ENCODE assay signal across 32 cellular contexts in the genomic region with DNA sequence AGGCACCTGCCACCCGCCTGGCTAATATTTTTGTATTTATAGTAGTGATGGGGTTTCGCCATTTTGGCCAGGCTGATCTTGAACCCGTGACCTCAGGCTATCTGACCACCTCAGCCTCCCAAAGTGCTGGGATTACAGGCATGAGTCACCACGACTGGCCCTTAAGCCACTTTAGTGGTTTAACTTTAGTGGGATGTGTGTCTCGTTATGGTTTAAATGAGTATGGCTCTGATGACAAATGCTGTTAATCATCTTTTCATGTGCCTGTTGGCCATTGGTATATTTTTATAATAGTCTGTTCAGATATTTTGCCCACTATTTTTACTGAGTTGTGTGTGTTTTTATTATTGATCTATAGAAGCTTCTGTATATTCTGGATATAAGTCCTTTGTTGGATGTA.
"Had no signal": no experiment of that assay in that cellular context is flagged by ENCODE, and none has a peak within 500 bp of the region (broad histone marks: within the 10 kb centered on the region; RNA-seq: fewer than 3 reads in every experiment).

No MANE protein-coding gene starts in this region.

- H3K4me1 ChIP-seq: psoas muscle, sigmoid colon, spleen, suprapubic skin, testis, tibial artery, transverse colon, uterus had no signal

- H3K27ac ChIP-seq: neutrophil, pancreas, psoas muscle, right lobe of liver, sigmoid colon, skin epidermis, spleen, suprapubic skin, testis, tibial artery, transverse colon, upper lobe of right lung, uterus had no signal

- H3K27ac Mint-ChIP-seq: naive thymus-derived CD8-positive, alpha-beta T cell; natural killer cell treated with Interleukin-12 subunit alpha and Interleukin-12 subunit beta and Interleukin-15 and Interleukin-18, amount 100 ng/mL, for 72 hours; nephron progenitor cell; progenitor cell of endocrine pancreas; stimulated activated memory B cell treated with anti-CD40 and anti-IgM and Interleukin-4, amounts not matched to agents 10 μg/mL and 1 μg/mL and 100 μg/mL, for 72 hours; type B pancreatic cell had no signal

- H3K4me3 ChIP-seq: pancreas, psoas muscle, right lobe of liver, sigmoid colon, skin epidermis, smooth muscle cell, spleen, suprapubic skin, testis, tibial artery, transverse colon, upper lobe of right lung, uterus had no signal

- H3K4me1 Mint-ChIP-seq: naive thymus-derived CD8-positive, alpha-beta T cell; neural crest cell; stimulated activated memory B cell treated with anti-CD40 and anti-IgM and Interleukin-4, amounts not matched to agents 10 μg/mL and 1 μg/mL and 100 μg/mL, for 72 hours; stimulated activated naive CD8-positive, alpha-beta T cell treated with anti-CD3 and anti-CD28 coated beads, Interleukin-15, amount 100 ng/mL, for 72 hours had no signal

- H3K36me3 ChIP-seq: neutrophil, pancreas, right lobe of liver, sigmoid colon, spleen, suprapubic skin, tibial artery, transverse colon, upper lobe of right lung, uterus had no signal

- H3K4me3 Mint-ChIP-seq: naive thymus-derived CD8-positive, alpha-beta T cell; natural killer cell treated with Interleukin-12 subunit alpha and Interleukin-12 subunit beta and Interleukin-15 and Interleukin-18, amount 100 ng/mL, for 72 hours; nephron progenitor cell; neural crest cell; stimulated activated memory B cell treated with anti-CD40 and anti-IgM and Interleukin-4, amounts not matched to agents 10 μg/mL and 1 μg/mL and 100 μg/mL, for 72 hours; stimulated activated naive CD8-positive, alpha-beta T cell treated with anti-CD3 and anti-CD28 coated beads, Interleukin-15, amount 100 ng/mL, for 72 hours; type B pancreatic cell had no signal

- ATAC-seq: naive thymus-derived CD8-positive, alpha-beta T cell; natural killer cell treated with Interleukin-12 subunit alpha and Interleukin-12 subunit beta and Interleukin-15 and Interleukin-18, amount 100 ng/mL, for 72 hours; pancreas; psoas muscle; right cardiac atrium; right lobe of liver; stimulated activated memory B cell treated with anti-CD40 and anti-IgM and Interleukin-4, amounts not matched to agents 10 μg/mL and 1 μg/mL and 100 μg/mL, for 72 hours; stimulated activated naive CD8-positive, alpha-beta T cell treated with anti-CD3 and anti-CD28 coated beads, Interleukin-15, amount 100 ng/mL, for 72 hours; stimulated activated naive CD8-positive, alpha-beta T cell treated with anti-CD3 and anti-CD28 coated beads, Interleukin-15, Interleukin-2, amounts not matched to agents 100 U/mL and 50 U/mL, for 24 hours; upper lobe of right lung had no signal

- H3K36me3 Mint-ChIP-seq: natural killer cell treated with Interleukin-12 subunit alpha and Interleukin-12 subunit beta and Interleukin-15 and Interleukin-18, amount 100 ng/mL, for 72 hours; stimulated activated memory B cell treated with anti-CD40 and anti-IgM and Interleukin-4, amounts not matched to agents 10 μg/mL and 1 μg/mL and 100 μg/mL, for 72 hours had no signal

- H3K27me3 Mint-ChIP-seq: progenitor cell of endocrine pancreas, type B pancreatic cell had no signal

- DNase-seq: naive thymus-derived CD8-positive, alpha-beta T cell; nephron progenitor cell; nucleus accumbens; pancreas; psoas muscle; right cardiac atrium; right lobe of liver; sigmoid colon; spleen; stimulated activated CD4-positive, alpha-beta T cell treated with anti-CD3 and anti-CD28 coated beads, Interleukin-12 subunit alpha, Interleukin-12 subunit beta, amount 100 ng/mL, for 4 hours; stimulated activated CD4-positive, alpha-beta T cell treated with anti-CD3 and anti-CD28 coated beads, Interleukin-1b, Interleukin-23, amount 100 ng/mL, for 48 hours; stimulated activated CD4-positive, alpha-beta T cell treated with anti-CD3 and anti-CD28 coated beads, Interleukin-4, amount 100 ng/mL, for 1 hour; stimulated activated CD4-positive, alpha-beta T cell treated with anti-CD3 and anti-CD28 coated beads, Interleukin-4, amount 100 ng/mL, for 4 hours; stimulated activated CD8-positive, alpha-beta memory T cell treated with anti-CD3 and anti-CD28 coated beads, Interleukin-4, amount 100 ng/mL, for 48 hours; stimulated activated naive CD4-positive, alpha-beta T cell; stimulated activated naive CD8-positive, alpha-beta T cell treated with anti-CD3 and anti-CD28 coated beads, Interleukin-15, amount 100 ng/mL, for 72 hours; stimulated activated naive CD8-positive, alpha-beta T cell treated with anti-CD3 and anti-CD28 coated beads, Interleukin-15, Interleukin-2, amounts not matched to agents 100 U/mL and 50 U/mL, for 24 hours; substantia nigra; testis; tibial artery; transverse colon; upper lobe of right lung; uterus had no signal

- H3K27me3 ChIP-seq: neutrophil, pancreas, right lobe of liver, sigmoid colon, spleen, suprapubic skin, testis, tibial artery, transverse colon, upper lobe of right lung, uterus had no signal

- H3K9me3 ChIP-seq: neutrophil, pancreas, psoas muscle, right lobe of liver, sigmoid colon, suprapubic skin, testis, tibial artery, transverse colon, upper lobe of right lung, uterus had no signal

- H3K9me3 Mint-ChIP-seq: natural killer cell treated with Interleukin-12 subunit alpha and Interleukin-12 subunit beta and Interleukin-15 and Interleukin-18, amount 100 ng/mL, for 72 hours had no signal

- H3K4me2 ChIP-seq: smooth muscle cell had no signal
